Comparison of ENCODE assay signal across 18 cellular contexts in genomic region chr7:24748521-24748920, GRCh38. TPM values are rescaled to one million over a fixed set of nuclear protein-coding genes. Genes with fewer than 3 reads are reported as not detected.
DNase-seq lines count a peak whose midpoint lies in the region; ATAC-seq, FAIRE-seq and TF ChIP-seq lines count a peak whose summit lies in the region.
"Had no signal": no experiment of that assay in that cellular context is flagged by ENCODE, and none has a peak within 500 bp of the region (broad histone marks: within the 10 kb centered on the region; RNA-seq: fewer than 3 reads in every experiment).

No MANE protein-coding gene starts in this region.

- peaks cover 3% of the 10 kb centered on the region for H3K36me3 Mint-ChIP-seq in activated naive CD4-positive, alpha-beta T cell treated with anti-CD3 and anti-CD28 coated beads, Interleukin-2, amount 50 U/mL, for 24 hours
- H3K36me3 Mint-ChIP-seq: CD4-positive, alpha-beta memory T cell had no signal

- H3K27ac Mint-ChIP-seq in activated naive CD4-positive, alpha-beta T cell treated with anti-CD3 and anti-CD28 coated beads, Interleukin-2, amount 50 U/mL, for 24 hours: peak overlapping the region; percentile 23
- H3K27ac Mint-ChIP-seq: CD4-positive, alpha-beta memory T cell had no signal

- RAD21 ChIA-PET in GM12878 (lab: Charles Lee; ENCODE audit: unreplicated experiment): no interaction called here

- H3K27ac ChIP-seq in HEK293 (ENCODE audit: extremely low read depth, low read depth, low read length) (no peak overlapping the region), GM12878 (ENCODE audit: control insufficient read depth, insufficient read depth) (no peak overlapping the region)
- H3K27ac ChIP-seq: BLaER1, GM23248 had no signal

- TF ChIP-seq POLR2A in GM12878 (IDR thresholded peaks at IDR 0.05; ENCODE audit: low read depth, low read length): no peak

- in situ Hi-C loops in GM12878 (cut with MboI): no loop called here

- intact Hi-C loops in GM12878 (cut with micrococcal nuclease; ENCODE audit: unreplicated experiment) (no loop called here), posterior vena cava (cut with DNase I) (no loop called here)

- H3K4me3 ChIP-seq in HEK293 (ENCODE audit: low read depth, low read length) (no peak overlapping the region), GM12878 (no peak overlapping the region)
- H3K4me3 ChIP-seq: BLaER1, GM23248 had no signal

- H3K4me1 Mint-ChIP-seq in activated naive CD4-positive, alpha-beta T cell treated with anti-CD3 and anti-CD28 coated beads, Interleukin-2, amount 50 U/mL, for 24 hours: no peaks in the 10 kb centered on the region
- H3K4me1 Mint-ChIP-seq: CD14-positive monocyte; CD4-positive, alpha-beta memory T cell had no signal

- H3K9ac ChIP-seq in GM12878 (ENCODE audit: control insufficient read depth, insufficient read depth, low read length): no peak overlapping the region
- H3K9ac ChIP-seq: BLaER1, GM23248 had no signal

- TF ChIP-seq CTCF in HEK293 (tag by site-specific recombination; IDR thresholded peaks at IDR 0.05): no peak
- TF ChIP-seq CTCF in GM12878 (IDR thresholded peaks at IDR 0.05 in 2 of 3, conservative IDR thresholded peaks at IDR 0.05 in 1 of 3; ENCODE audit: control insufficient read depth in 2 of 3, extremely low read depth in 1 of 3, insufficient read depth in 1 of 3, low read depth in 3 of 3, low read length in 3 of 3): no peak

- SMC1A ChIA-PET in GM12878 (lab: Charles Lee; ENCODE audit: uncharacterized antibody, unreplicated experiment): no interaction called here

- H3K9me3 ChIP-seq in HEK293 (ENCODE audit: control insufficient read depth, insufficient read depth, low read depth, low read length) (no peaks in the 10 kb centered on the region), GM12878 (replicated peaks; ENCODE audit: control insufficient read depth, insufficient read depth, low read length) (no peaks in the 10 kb centered on the region; the same call in 2 of the 3 replicates)
- H3K9me3 ChIP-seq: BLaER1 had no signal

- H2AFZ ChIP-seq in GM12878 (ENCODE audit: control insufficient read depth, low read depth, low read length): no peak overlapping the region
- H2AFZ ChIP-seq: GM23248 had no signal

- no peak overlapping the region for H3K4me3 Mint-ChIP-seq in activated naive CD4-positive, alpha-beta T cell treated with anti-CD3 and anti-CD28 coated beads, Interleukin-2, amount 50 U/mL, for 24 hours
- H3K4me3 Mint-ChIP-seq: CD14-positive monocyte; CD4-positive, alpha-beta memory T cell had no signal

- TF ChIP-seq EP300 in GM12878 (IDR thresholded peaks at IDR 0.05; ENCODE audit: borderline replicate concordance in 1 of 2, control insufficient read depth in 1 of 2, low read depth in 2 of 2, low read length in 2 of 2): no peak

- no peak overlapping the region for H3K4me2 ChIP-seq in GM12878 (ENCODE audit: control insufficient read depth, insufficient read depth)
- H3K4me2 ChIP-seq: BLaER1 had no signal

- BruUV-seq in GM12878 (replicated peaks; lab: Mats Ljungman, UMichigan): no TSS peak

- CTCF ChIA-PET in HEK293 (lab: Yijun Ruan, JAX) (no interaction called here), GM12878 (lab: Yijun Ruan, JAX) (interaction anchor here (0.6 kb wide), 1 partner anchor 1064 kb away, joined by 3 read pairs; no protein-coding TSS in a partner anchor)

- H3K9me3 Mint-ChIP-seq in activated naive CD4-positive, alpha-beta T cell treated with anti-CD3 and anti-CD28 coated beads, Interleukin-2, amount 50 U/mL, for 24 hours: no peaks in the 10 kb centered on the region
- H3K9me3 Mint-ChIP-seq: CD14-positive monocyte; CD4-positive, alpha-beta memory T cell had no signal

- TF ChIP-seq RAD21 in GM12878 (IDR thresholded peaks at IDR 0.05; ENCODE audit: insufficient read depth, low read depth, low read length): no peak

- ATAC-seq in GM12878: no peak
- ATAC-seq: HepG2 had no signal

- H3K4me1 ChIP-seq in HEK293 (ENCODE audit: control insufficient read depth, insufficient read depth, low read length) (no peaks in the 10 kb centered on the region), GM12878 (ENCODE audit: control insufficient read depth, insufficient read depth, low read length) (peaks cover 5% of the 10 kb centered on the region; the same call in 1 of the 2 replicates)
- H3K4me1 ChIP-seq: BLaER1 had no signal

- H3K27me3 Mint-ChIP-seq in activated naive CD4-positive, alpha-beta T cell treated with anti-CD3 and anti-CD28 coated beads, Interleukin-2, amount 50 U/mL, for 24 hours: peaks cover 11% of the 10 kb centered on the region

- H3K36me3 ChIP-seq in HEK293 (ENCODE audit: control insufficient read depth in 2 of 2, insufficient read depth in 1 of 2, low read length in 2 of 2): no peaks in the 10 kb centered on the region
- peaks cover 0 to 10% of the 10 kb centered on the region in 2 experiments; a peak in 2 of 4 replicates for H3K36me3 ChIP-seq in GM12878 (ENCODE audit: control insufficient read depth in 2 of 2, insufficient read depth in 2 of 2, low read length in 1 of 2)
- H3K36me3 ChIP-seq: BLaER1 had no signal

- FAIRE-seq in GM12878 (lab: Jason Lieb, UNC): no peak
- FAIRE-seq: H54, HepG2 had no signal

- H4K20me1 ChIP-seq in GM12878 (ENCODE audit: control insufficient read depth, insufficient read depth): no peaks in the 10 kb centered on the region
- H4K20me1 ChIP-seq: BLaER1 had no signal

- H3K27me3 ChIP-seq in GM12878 (replicated peaks in 1 of 2; ENCODE audit: control insufficient read depth in 2 of 2, insufficient read depth in 2 of 2, low read length in 1 of 2): no peaks in the 10 kb centered on the region
- H3K27me3 ChIP-seq: BLaER1 had no signal

- POLR2A ChIA-PET in HEK293 (lab: Yijun Ruan, JAX): no interaction called here
- POLR2A ChIA-PET in GM12878 (lab: Charles Lee): no interaction called here

- no peak for DNase-seq in activated naive CD4-positive, alpha-beta T cell treated with Interleukin-2 at 50 U/mL for 16 hours
- DNase-seq in GM12878 (ENCODE audit: low read depth, low spot score): no peak
- no peak for DNase-seq in amniotic stem cell (lab: John Stamatoyannopoulos, UW)
- no peak for DNase-seq in activated CD4-positive, CD25-positive, alpha-beta regulatory T cell (lab: John Stamatoyannopoulos, UW)
- DNase-seq in posterior vena cava (ENCODE audit: low spot score): no peak
- DNase-seq: 8988T; CD4-positive, alpha-beta memory T cell; DMS153; DMS79; GDM1; GM23248; HCEC 1CT had no signal

- peaks cover 14% of the 10 kb centered on the region for H3K79me2 ChIP-seq in GM12878 (ENCODE audit: control insufficient read depth, insufficient read depth, low read length)

- WGBS in GM12878 (ENCODE audit: insufficient coverage, insufficient replicate concordance, low lambda C conversion rate, missing lambda C conversion rate): 82% methylated on average over 2 of the region's 2 CpGs

TF ChIP-seq in GM12878, 131 proteins besides CTCF, POLR2A, EP300 and RAD21:
- TF ChIP-seq SREBF2 (IDR thresholded peaks at IDR 0.05; ENCODE audit: low read length): no peak
- peak; percentile 52; the same call in 1 of the 2 replicates for TF ChIP-seq REST (IDR thresholded peaks at IDR 0.05; ENCODE audit: low read depth, low read length)
TF ChIP-seq in GM12878: peak in this region for 1.

RNA-seq across cellular contexts. Expression of gene GSDME, which starts 8.7 kb away (rescaled TPM):
- total RNA-seq in GM12878 (2013; cell fraction: nucleolus; rRNA removed): 50.8 and 52.0 TPM in 2 replicates
- total RNA-seq in GM12878 (2014; rRNA removed): 140 and 149 TPM in 2 replicates
- total RNA-seq in GM12878 (2014; rRNA removed; fragmentation: Illumina TruSeq; extraction: Trizol): 95.2 and 96.2 TPM in 2 replicates
- total RNA-seq in GM12878 (2021): 114 and 116 TPM in 2 replicates
- 78.4 TPM for polyA plus RNA-seq in GM12878 (2011; ENCODE audit: low read depth)
- 19.7 and 23.7 TPM in 2 replicates for polyA plus RNA-seq in GM12878 (2011; rRNA removed)
- polyA plus RNA-seq in GM12878 (2011; cell fraction: cytosol; rRNA removed): 18.6 and 22.3 TPM in 2 replicates
- polyA plus RNA-seq in GM12878 (2011; cell fraction: nucleus; rRNA removed): 30.2 and 33.1 TPM in 2 replicates
- polyA plus RNA-seq in GM12878 (2012): 92.4 and 94.8 TPM in 2 replicates
- polyA plus RNA-seq in GM12878 (2014; fragmentation: Illumina TruSeq; extraction: Trizol): 141 and 143 TPM in 2 replicates
- polyA plus RNA-seq in GM12878 (2014; fragmentation: Nextera tagmentation; extraction: Ambion mirVana): 10 to 100 TPM; 62.5 to 83.7 TPM
- 128 and 141 TPM in 2 replicates for polyA plus RNA-seq in GM12878 (2014; rRNA removed)
- polyA plus RNA-seq in GM12878 (2016; fragmentation: Nextera tagmentation; extraction: Ambion mirVana): 100 to 1,000 TPM; 242 to 245 TPM
- polyA minus RNA-seq in GM12878 (2011; rRNA and poly(A)+ RNA removed): 27.0 and 41.7 TPM in 2 replicates
- polyA minus RNA-seq in GM12878 (2011; cell fraction: cytosol; rRNA and poly(A)+ RNA removed): 6.1 and 7.5 TPM in 2 replicates
- 12.8 and 19.2 TPM in 2 replicates for polyA minus RNA-seq in GM12878 (2011; cell fraction: nucleus; rRNA and poly(A)+ RNA removed)
- 10 to 100 TPM; 33.4 to 43.5 TPM for total RNA-seq in posterior vena cava
